ENCODE assay signal across 10 cellular contexts in genomic region chr6:549901-550300, GRCh38.
"Had no signal": no experiment of that assay in that cellular context is flagged by ENCODE, and none has a peak within 500 bp of the region (broad histone marks: within the 10 kb centered on the region; RNA-seq: fewer than 3 reads in every experiment).

No MANE protein-coding gene starts in this region.

- DNase-seq: aorta, dorsolateral prefrontal cortex, foreskin fibroblast, head of caudate nucleus, left cardiac atrium, midbrain, T1000, transverse colon had no signal

- H3K9me3 Mint-ChIP-seq: activated naive CD4-positive, alpha-beta T cell treated with anti-CD3 and anti-CD28 coated beads, Interleukin-2, amount 50 U/mL, for 72 hours had no signal

- ATAC-seq: esophagus mucosa, left cardiac atrium had no signal
